ENCODE assay signal across 8 cellular contexts in the genomic region with DNA sequence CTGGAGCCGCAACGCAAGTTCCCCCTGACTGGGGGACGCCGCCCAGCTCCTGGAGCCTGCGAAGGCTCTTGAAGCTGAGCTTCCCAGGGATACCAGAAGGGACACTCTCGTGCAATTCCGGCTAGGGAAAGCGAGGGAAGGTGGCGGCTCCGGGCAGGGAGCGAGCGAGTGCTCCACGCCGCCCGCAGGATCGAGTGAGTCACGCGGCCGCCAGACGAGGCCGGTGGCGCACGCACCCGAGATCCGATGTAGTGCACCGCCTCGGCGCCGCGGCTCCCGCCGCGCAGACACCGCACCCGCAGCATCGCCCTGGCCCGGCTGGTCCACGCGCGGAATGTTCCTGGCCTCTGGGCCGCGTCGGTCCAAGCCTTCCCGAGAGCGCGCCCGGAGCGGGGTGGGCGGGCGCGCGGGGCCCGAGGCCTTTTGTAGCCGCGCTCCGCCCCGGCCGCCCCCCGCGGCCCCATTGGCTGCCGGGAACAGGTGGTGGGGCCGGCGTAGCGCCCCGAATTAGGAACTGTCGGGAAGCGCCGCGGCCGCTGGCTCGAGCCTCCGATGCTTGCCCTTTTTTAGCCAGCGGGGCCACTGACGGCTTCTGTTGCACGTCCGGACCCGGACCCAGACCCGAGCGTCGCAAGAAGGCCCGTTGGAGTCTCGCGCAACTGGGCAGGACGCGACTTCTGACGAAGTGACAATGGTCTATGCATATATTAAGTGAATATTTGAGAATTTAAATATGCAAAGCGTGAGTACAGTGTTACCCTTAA. TPM values are rescaled to one million over a fixed set of nuclear protein-coding genes. Genes with fewer than 3 reads are reported as not detected.
DNase-seq lines count a peak whose midpoint lies in the region; ATAC-seq and TF ChIP-seq lines count a peak whose summit lies in the region.

A gene with protein sequence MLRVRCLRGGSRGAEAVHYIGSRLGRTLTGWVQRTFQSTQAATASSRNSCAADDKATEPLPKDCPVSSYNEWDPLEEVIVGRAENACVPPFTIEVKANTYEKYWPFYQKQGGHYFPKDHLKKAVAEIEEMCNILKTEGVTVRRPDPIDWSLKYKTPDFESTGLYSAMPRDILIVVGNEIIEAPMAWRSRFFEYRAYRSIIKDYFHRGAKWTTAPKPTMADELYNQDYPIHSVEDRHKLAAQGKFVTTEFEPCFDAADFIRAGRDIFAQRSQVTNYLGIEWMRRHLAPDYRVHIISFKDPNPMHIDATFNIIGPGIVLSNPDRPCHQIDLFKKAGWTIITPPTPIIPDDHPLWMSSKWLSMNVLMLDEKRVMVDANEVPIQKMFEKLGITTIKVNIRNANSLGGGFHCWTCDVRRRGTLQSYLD (minus strand): TSS at position 396 of the 764 bp plus-strand sequence. CDS start 91 bp downstream, at position 305.

- TF ChIP-seq CTCF in adrenal gland (IDR thresholded peaks at IDR 0.05): peak in 5 of 6 experiments; percentile 28 to 62 (median 47)

- H3K4me3 ChIP-seq in adrenal gland (peak within 1 kb of the TSS; percentile 31 to 75 (median 40)), trophoblast cell (ENCODE audit: low read depth, low read length) (peak within 1 kb of the TSS; percentile 71)

- H2BK12ac ChIP-seq in trophoblast cell (ENCODE audit: low read length): no peak within 1 kb of the TSS

- H2BK5ac ChIP-seq in trophoblast cell (ENCODE audit: low read depth, low read length, poor library complexity): no peak within 1 kb of the TSS

- TF ChIP-seq POLR2A in Raji (IDR thresholded peaks at IDR 0.05; ENCODE audit: insufficient read depth, low read depth, low read length): 0 out of 2 replicates have a peak, but pooled peaks have one; percentile 31
- peak; percentile 44 to 54 for TF ChIP-seq POLR2A in adrenal gland (IDR thresholded peaks at IDR 0.05)

- no peak within 1 kb of the TSS for H4K91ac ChIP-seq in trophoblast cell (ENCODE audit: low read depth, low read length)

- H3K4me1 ChIP-seq in adrenal gland (replicated peaks in 1 of 2) (peaks cover 22 to 29% of the 10 kb centered on the region in 2 donors), trophoblast cell (ENCODE audit: control insufficient read depth in 1 of 2, insufficient read depth in 2 of 2, low read length in 2 of 2) (peaks cover 4 to 7% of the 10 kb centered on the region in 2 experiments)

- no peaks in the 10 kb centered on the region for H3K9me3 ChIP-seq in adrenal gland (replicated peaks in 1 of 3)
- no peaks in the 10 kb centered on the region for H3K9me3 ChIP-seq in trophoblast cell (ENCODE audit: insufficient read depth, low read depth, low read length)

- no peak within 1 kb of the TSS for H3K4ac ChIP-seq in trophoblast cell (ENCODE audit: low read depth, low read length)

- WGBS in adrenal gland, 4 donors: 1 to 3% (median 1%) methylated on average over 29 to 87 of the region's 87 CpGs
- no CpG with 5 or more reads among the region's 87 CpGs for WGBS in trophoblast cell (ENCODE audit: extremely low coverage, insufficient coverage, insufficient read length)

- H3K18ac ChIP-seq in trophoblast cell (ENCODE audit: low read length): no peak within 1 kb of the TSS

- no peak within 1 kb of the TSS for H2AFZ ChIP-seq in trophoblast cell (ENCODE audit: insufficient read depth, low read length, poor library complexity)

- intact Hi-C loops in adrenal gland (cut with DNase I): no loop called here
- intact Hi-C loops in left cardiac atrium (cut with DNase I): no loop called here

- no peak within 1 kb of the TSS for H2AK5ac ChIP-seq in trophoblast cell (ENCODE audit: low read length)

- no peak within 1 kb of the TSS for H4K12ac ChIP-seq in trophoblast cell (ENCODE audit: low read depth, low read length)

- no peaks in the 10 kb centered on the region for H3K27me3 ChIP-seq in adrenal gland
- H3K27me3 ChIP-seq in trophoblast cell (ENCODE audit: insufficient read depth, low read length): peaks cover 24% of the 10 kb centered on the region

- peak within 1 kb of the TSS; percentile 99 for H3K4me2 ChIP-seq in trophoblast cell (ENCODE audit: low read length)

- no peak within 1 kb of the TSS for H4K8ac ChIP-seq in trophoblast cell (ENCODE audit: low read depth, low read length)

- peak within 1 kb of the TSS in 4 of 5 donors; percentile 31 to 84 (median 58) for H3K27ac ChIP-seq in adrenal gland
- H3K27ac ChIP-seq in trophoblast cell (ENCODE audit: low read depth, low read length): no peak within 1 kb of the TSS

- no peak within 1 kb of the TSS for H3K9ac ChIP-seq in trophoblast cell (ENCODE audit: low read length)

- DNase-seq in DMS114 treated with DMSO at 0.1 percent for 48 hours (lab: John Stamatoyannopoulos, UW; ENCODE audit: unreplicated experiment): peak; percentile 52
- DNase-seq in adrenal gland: peak; percentile 78 to 89 (median 86)
- DNase-seq in left cardiac atrium: peak; percentile 86
- DNase-seq in trophoblast cell: peak; percentile 91
- no peak for DNase-seq in NK-92 treated with Interleukin-12 subunit alpha and Interleukin-12 subunit beta, amount 100 ng/mL, for 24 hours (lab: John Stamatoyannopoulos, UW)

- H3K79me1 ChIP-seq in trophoblast cell (ENCODE audit: low read length): no peaks in the 10 kb centered on the region

- H2BK120ac ChIP-seq in trophoblast cell (ENCODE audit: insufficient read depth, low read length, poor library complexity): no peak within 1 kb of the TSS

- H3K36me3 ChIP-seq in adrenal gland (replicated peaks in 1 of 2) (no peaks in the 10 kb centered on the region), trophoblast cell (ENCODE audit: control insufficient read depth in 1 of 2, insufficient read depth in 2 of 2, low read length in 2 of 2) (no peaks in the 10 kb centered on the region)

- ATAC-seq in GM19438 (IDR thresholded peaks at IDR 0.05; ENCODE audit: low read depth, unreplicated experiment) (peak; percentile 80), HG03520 (IDR thresholded peaks at IDR 0.05; ENCODE audit: unreplicated experiment) (peak; percentile 75), left cardiac atrium (peak; percentile 95)

- H3K79me2 ChIP-seq in trophoblast cell (ENCODE audit: control insufficient read depth, insufficient read depth, low read length, poor library complexity): no peaks in the 10 kb centered on the region

- H3K14ac ChIP-seq in trophoblast cell (ENCODE audit: low read length): no peak within 1 kb of the TSS

- peak within 1 kb of the TSS; percentile 85 for H3K23ac ChIP-seq in trophoblast cell (ENCODE audit: low read length)

RNA-seq across cellular contexts. Expression of the gene that starts here (rescaled TPM):
- total RNA-seq in adrenal gland (10 to 100 TPM; 15.1 to 73.2 (median 33.1) TPM), left cardiac atrium (10 to 100 TPM; 32.9 to 47.4 TPM)
- 10 to 100 TPM in 1 of 3 donors, 1 to 10 TPM in 2; 6.8 to 10.9 (median 8.6) TPM for polyA plus RNA-seq in adrenal gland
- 0.53 TPM in 2 replicates for polyA plus RNA-seq in trophoblast cell (2013)
